ENCODE assay signal across 8 cellular contexts in genomic region chr13:20721454-20722357, GRCh38. TPM values are rescaled to one million over a fixed set of nuclear protein-coding genes. Genes with fewer than 3 reads are reported as not detected.
DNase-seq lines count a peak whose midpoint lies in the region; TF ChIP-seq lines count a peak whose summit lies in the region.

No MANE protein-coding gene starts in this region.

- H3K36me3 Mint-ChIP-seq in activated T-helper 1 cell treated with anti-CD3 and anti-CD28 coated beads, Interleukin-12 subunit alpha, Interleukin-12 subunit beta, Interleukin-2, Interleukin-4 antibody, amounts not matched to agents 30 ng/mL and 10 ng/mL and 1 ng/mL, durations not matched to agents 14 hours and 24 hours and 36 hours (ENCODE audit: low read depth) = no peaks in the 10 kb centered on the region
- H3K36me3 Mint-ChIP-seq in progenitor cell of endocrine pancreas (ENCODE audit: insufficient read depth) = no peaks in the 10 kb centered on the region

- H3K27ac Mint-ChIP-seq in activated T-helper 1 cell treated with anti-CD3 and anti-CD28 coated beads, Interleukin-12 subunit alpha, Interleukin-12 subunit beta, Interleukin-2, Interleukin-4 antibody, amounts not matched to agents 30 ng/mL and 10 ng/mL and 1 ng/mL, durations not matched to agents 14 hours and 24 hours and 36 hours = no peak overlapping the region
- H3K27ac Mint-ChIP-seq in progenitor cell of endocrine pancreas = peak overlapping the region; percentile 62

- intact Hi-C loops in activated T-helper 1 cell treated with anti-CD3 and anti-CD28 coated beads, Interleukin-12 subunit alpha, Interleukin-12 subunit beta, Interleukin-2, Interleukin-4 antibody, amounts not matched to agents 30 ng/mL and 10 ng/mL and 1 ng/mL, durations not matched to agents 14 hours and 24 hours and 36 hours (cut with micrococcal nuclease) = no loop called here

- peak overlapping the region; percentile 26 for H3K4me3 Mint-ChIP-seq in activated T-helper 1 cell treated with anti-CD3 and anti-CD28 coated beads, Interleukin-12 subunit alpha, Interleukin-12 subunit beta, Interleukin-2, Interleukin-4 antibody, amounts not matched to agents 30 ng/mL and 10 ng/mL and 1 ng/mL, durations not matched to agents 14 hours and 24 hours and 36 hours
- peak overlapping the region; percentile 59 for H3K4me3 Mint-ChIP-seq in progenitor cell of endocrine pancreas (ENCODE audit: low read depth)

- H3K27me3 Mint-ChIP-seq in activated T-helper 1 cell treated with anti-CD3 and anti-CD28 coated beads, Interleukin-12 subunit alpha, Interleukin-12 subunit beta, Interleukin-2, Interleukin-4 antibody, amounts not matched to agents 30 ng/mL and 10 ng/mL and 1 ng/mL, durations not matched to agents 14 hours and 24 hours and 36 hours (ENCODE audit: insufficient read depth) = peaks cover 12% of the 10 kb centered on the region
- peaks cover 17% of the 10 kb centered on the region for H3K27me3 Mint-ChIP-seq in progenitor cell of endocrine pancreas

- no peak for TF ChIP-seq CTCF in progenitor cell of endocrine pancreas (IDR thresholded peaks at IDR 0.05; ENCODE audit: unreplicated experiment)

- H3K4me1 Mint-ChIP-seq in activated T-helper 1 cell treated with anti-CD3 and anti-CD28 coated beads, Interleukin-12 subunit alpha, Interleukin-12 subunit beta, Interleukin-2, Interleukin-4 antibody, amounts not matched to agents 30 ng/mL and 10 ng/mL and 1 ng/mL, durations not matched to agents 14 hours and 24 hours and 36 hours (ENCODE audit: low read depth) = no peaks in the 10 kb centered on the region
- H3K4me1 Mint-ChIP-seq in progenitor cell of endocrine pancreas (ENCODE audit: low read depth) = no peaks in the 10 kb centered on the region

- DNase-seq in activated T-cell treated with anti-CD3 and anti-CD28 coated beads for 48 hours (ENCODE audit: low read depth) (peak; percentile 18), glomerular visceral epithelial cell (ENCODE audit: extremely low spot score) (peak; percentile 46), progenitor cell of endocrine pancreas (ENCODE audit: low spot score, unreplicated experiment) (no peak), NOMO-1 treated with DMSO at 0.1 percent for 48 hours (lab: John Stamatoyannopoulos, UW; ENCODE audit: unreplicated experiment) (no peak), Ammon's horn (ENCODE audit: low spot score) (no peak), NCI-H1048 (lab: John Stamatoyannopoulos, UW) (no peak)
- DNase-seq in activated T-cell treated with anti-CD3 and anti-CD28 coated beads, Interleukin-2, amount 50 U/mL, for 1 hour = no peak
- DNase-seq in activated T-helper 1 cell treated with anti-CD3 and anti-CD28 coated beads, Interleukin-12 subunit alpha, Interleukin-12 subunit beta, Interleukin-2, Interleukin-4 antibody, amounts not matched to agents 30 ng/mL and 10 ng/mL and 1 ng/mL, durations not matched to agents 14 hours and 24 hours and 36 hours (ENCODE audit: low spot score) = no peak

- H3K9me3 Mint-ChIP-seq in activated T-helper 1 cell treated with anti-CD3 and anti-CD28 coated beads, Interleukin-12 subunit alpha, Interleukin-12 subunit beta, Interleukin-2, Interleukin-4 antibody, amounts not matched to agents 30 ng/mL and 10 ng/mL and 1 ng/mL, durations not matched to agents 14 hours and 24 hours and 36 hours = no peaks in the 10 kb centered on the region
- no peaks in the 10 kb centered on the region for H3K9me3 Mint-ChIP-seq in progenitor cell of endocrine pancreas (ENCODE audit: low read depth)

RNA-seq across cellular contexts. Expression of gene IL17D, which starts 18.2 kb away (rescaled TPM):
- total RNA-seq in activated T-helper 1 cell treated with anti-CD3 and anti-CD28 coated beads, Interleukin-12 subunit alpha, Interleukin-12 subunit beta, Interleukin-2, Interleukin-4 antibody, amounts not matched to agents 30 ng/mL and 10 ng/mL and 1 ng/mL, durations not matched to agents 14 hours and 24 hours and 36 hours = 0.15 and 0.29 TPM in 2 replicates
- 6.3 and 6.4 TPM in 2 replicates for total RNA-seq in progenitor cell of endocrine pancreas

RNA-seq across cellular contexts. Expression of gene EEF1AKMT1, which starts 52.1 kb away (rescaled TPM):
- total RNA-seq in activated T-helper 1 cell treated with anti-CD3 and anti-CD28 coated beads, Interleukin-12 subunit alpha, Interleukin-12 subunit beta, Interleukin-2, Interleukin-4 antibody, amounts not matched to agents 30 ng/mL and 10 ng/mL and 1 ng/mL, durations not matched to agents 14 hours and 24 hours and 36 hours = 8.7 and 12.9 TPM in 2 replicates
- 10.7 and 12.9 TPM in 2 replicates for total RNA-seq in progenitor cell of endocrine pancreas

Comparison
In these comparisons a context has a peak if more than half of its experiments do, and no peak if none do; other contexts are left out.
1. DNase-seq: peak in activated T-cell treated with anti-CD3 and anti-CD28 coated beads for 48 hours (single experiment) and glomerular visceral epithelial cell (single experiment); none in activated T-cell treated with anti-CD3 and anti-CD28 coated beads, Interleukin-2, amount 50 U/mL, for 1 hour (single experiment), activated T-helper 1 cell treated with anti-CD3 and anti-CD28 coated beads, Interleukin-12 subunit alpha, Interleukin-12 subunit beta, Interleukin-2, Interleukin-4 antibody, amounts not matched to agents 30 ng/mL and 10 ng/mL and 1 ng/mL, durations not matched to agents 14 hours and 24 hours and 36 hours (single experiment), progenitor cell of endocrine pancreas (single experiment), NOMO-1 treated with DMSO at 0.1 percent for 48 hours (single experiment), Ammon's horn (single experiment) and NCI-H1048 (single experiment).